Comparison of ENCODE assay signal across 33 cellular contexts in the genomic region with DNA sequence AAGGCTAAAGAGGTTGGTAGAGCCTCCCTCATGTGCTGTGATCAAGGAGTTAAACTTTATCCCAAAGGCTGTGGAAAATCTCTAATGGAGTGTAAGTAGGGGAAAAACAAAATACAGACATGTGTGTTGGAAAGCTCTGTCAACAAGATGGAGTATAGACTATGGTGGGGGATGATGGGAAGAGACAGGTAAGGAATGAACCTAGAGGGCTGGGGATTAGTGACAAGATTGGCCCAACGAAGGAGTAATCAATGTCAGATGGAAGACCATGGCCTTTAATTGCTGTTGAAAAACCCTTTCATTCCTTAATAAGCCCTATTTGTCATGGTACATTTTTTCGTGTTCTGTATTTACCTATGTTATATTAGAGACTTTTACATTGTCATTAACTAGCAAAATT.
"Had no signal": no experiment of that assay in that cellular context is flagged by ENCODE, and none has a peak within 500 bp of the region (broad histone marks: within the 10 kb centered on the region; RNA-seq: fewer than 3 reads in every experiment).

No MANE protein-coding gene starts in this region.

- H3K4me3 ChIP-seq: adrenal gland, ascending aorta, body of pancreas, breast epithelium, cardiac muscle cell had no signal

- H3K27me3 ChIP-seq: adrenal gland, ascending aorta, body of pancreas, brain microvascular endothelial cell, breast epithelium, cardiac muscle cell had no signal

- ATAC-seq: activated naive CD4-positive, alpha-beta T cell treated with anti-CD3 and anti-CD28 coated beads, Interleukin-2, amount 50 U/mL, for 72 hours; activated naive CD8-positive, alpha-beta T cell treated with anti-CD3 and anti-CD28 coated beads, Interleukin-2, amount 50 U/mL, for 24 hours; activated T-cell treated with anti-CD3 and anti-CD28 coated beads, Interleukin-2, amount 50 U/mL, for 4 hours; activated T-cell treated with anti-CD3 and anti-CD28 coated beads, Interleukin-2, amount 50 U/mL, for 72 hours; activated T-helper 17 cell treated with anti-CD3 and anti-CD28 coated beads, Interleukin-2, amount 50 U/mL, for 72 hours; body of pancreas had no signal

- H3K9me3 ChIP-seq: adrenal gland, body of pancreas had no signal

- H3K36me3 ChIP-seq: adrenal gland, ascending aorta, brain microvascular endothelial cell, breast epithelium, cardiac muscle cell had no signal

- FAIRE-seq: astrocyte, bronchial epithelial cell had no signal

- H3K27ac ChIP-seq: adrenal gland, ascending aorta, body of pancreas, brain microvascular endothelial cell, breast epithelium, cardiac muscle cell had no signal

- DNase-seq: activated effector memory CD4-positive, alpha-beta T cell treated with anti-CD3 and anti-CD28 coated beads, Interleukin-2, amount 50 U/mL, for 16 hours; activated effector memory CD4-positive, alpha-beta T cell treated with Interleukin-2 at 50 U/mL for 16 hours; activated gamma-delta T cell; activated gamma-delta T cell treated with Interleukin-2 at 50 U/mL for 16 hours; activated naive CD4-positive, alpha-beta T cell; activated naive CD4-positive, alpha-beta T cell treated with anti-CD3 and anti-CD28 coated beads for 36 hours; activated naive CD4-positive, alpha-beta T cell treated with anti-CD3 and anti-CD28 coated beads, Interleukin-2, amount 10 ng/mL, durations not matched to agents 7 days and 5 days; activated naive CD4-positive, alpha-beta T cell treated with anti-CD3 and anti-CD28 coated beads, Interleukin-2, amount 50 U/mL, for 16 hours; activated naive CD4-positive, alpha-beta T cell treated with Interleukin-2 at 50 U/mL for 16 hours; activated naive CD8-positive, alpha-beta T cell treated with anti-CD3 and anti-CD28 coated beads for 36 hours; activated naive CD8-positive, alpha-beta T cell treated with anti-CD3 and anti-CD28 coated beads, Interleukin-2, amount 10 ng/mL, durations not matched to agents 7 days and 5 days; activated naive CD8-positive, alpha-beta T cell treated with anti-CD3 and anti-CD28 coated beads, Interleukin-2, amount 50 U/mL, for 24 hours; activated T-cell treated with anti-CD3 and anti-CD28 coated beads, Interleukin-2, amount 50 U/mL, for 1 hour; activated T-cell treated with anti-CD3 and anti-CD28 coated beads, Interleukin-2, amount 50 U/mL, for 24 hours; activated T-cell treated with anti-CD3 and anti-CD28 coated beads, Interleukin-2, amount 50 U/mL, for 4 hours; activated T-cell treated with anti-CD3 and anti-CD28 coated beads, Interleukin-2, amount 50 U/mL, for 48 hours; activated T-cell treated with anti-CD3 and anti-CD28 coated beads, Interleukin-2, amount 50 U/mL, for 72 hours; adrenal gland; amniotic stem cell; amygdala; anterior cingulate cortex; aorta; body of pancreas; brain microvascular endothelial cell; central memory CD4-positive, alpha-beta T cell; cerebellar nuclear complex had no signal

- H3K4me1 ChIP-seq: adrenal gland, ascending aorta, body of pancreas, breast epithelium had no signal
